ENCODE assay signal across 13 cellular contexts in genomic region chr11:73317373-73317772, GRCh38. TPM values are rescaled to one million over a fixed set of nuclear protein-coding genes. Genes with fewer than 3 reads are reported as not detected.
DNase-seq lines count a peak whose midpoint lies in the region; ATAC-seq and TF ChIP-seq lines count a peak whose summit lies in the region.
"Had no signal": no experiment of that assay in that cellular context is flagged by ENCODE, and none has a peak within 500 bp of the region (broad histone marks: within the 10 kb centered on the region; RNA-seq: fewer than 3 reads in every experiment).

No MANE protein-coding gene starts in this region.

- no peaks in the 10 kb centered on the region for H3K36me3 Mint-ChIP-seq in activated CD4-positive, alpha-beta memory T cell treated with anti-CD3 and anti-CD28 coated beads, Interleukin-2, amount 10 ng/mL, durations not matched to agents 7 days and 5 days (ENCODE audit: low read depth)

- ATAC-seq in HG03354 (IDR thresholded peaks at IDR 0.05; ENCODE audit: poor library complexity, severe bottlenecking, unreplicated experiment) (no peak), GM21737 (IDR thresholded peaks at IDR 0.05; ENCODE audit: unreplicated experiment) (no peak), GM18867 (IDR thresholded peaks at IDR 0.05; ENCODE audit: unreplicated experiment) (no peak)
- ATAC-seq: stimulated activated naive CD8-positive, alpha-beta T cell treated with anti-CD3 and anti-CD28 coated beads, Interleukin-15, amount 100 ng/mL, for 72 hours had no signal

- H3K27ac ChIP-seq in muscle layer of duodenum (ENCODE audit: low read length) (peak overlapping the region; percentile 92), thyroid gland (peak overlapping the region; percentile 79 to 99 (median 97))

- no peaks in the 10 kb centered on the region for H3K36me3 ChIP-seq in muscle layer of duodenum (ENCODE audit: control insufficient read depth in 1 of 2, insufficient read depth in 2 of 2, low read length in 2 of 2)
- no peaks in the 10 kb centered on the region for H3K36me3 ChIP-seq in thyroid gland

- H3K27me3 Mint-ChIP-seq in activated CD4-positive, alpha-beta memory T cell treated with anti-CD3 and anti-CD28 coated beads, Interleukin-2, amount 10 ng/mL, durations not matched to agents 7 days and 5 days = peaks cover 3% of the 10 kb centered on the region
- H3K27me3 Mint-ChIP-seq: stimulated activated naive CD8-positive, alpha-beta T cell treated with anti-CD3 and anti-CD28 coated beads, Interleukin-15, amount 100 ng/mL, for 72 hours had no signal

- intact Hi-C loops in thyroid gland (cut with DNase I) = no loop called here

- no peaks in the 10 kb centered on the region for H3K9me3 ChIP-seq in muscle layer of duodenum (ENCODE audit: control insufficient read depth in 1 of 2, low read length in 2 of 2)
- no peaks in the 10 kb centered on the region for H3K9me3 ChIP-seq in thyroid gland

- H3K27ac Mint-ChIP-seq in activated CD4-positive, alpha-beta memory T cell treated with anti-CD3 and anti-CD28 coated beads, Interleukin-2, amount 10 ng/mL, durations not matched to agents 7 days and 5 days = no peak overlapping the region
- H3K27ac Mint-ChIP-seq: stimulated activated naive CD8-positive, alpha-beta T cell treated with anti-CD3 and anti-CD28 coated beads, Interleukin-15, amount 100 ng/mL, for 72 hours had no signal

- CTCF ChIA-PET in activated CD4-positive, alpha-beta memory T cell treated with anti-CD3 and anti-CD28 coated beads, Interleukin-2, amount 10 ng/mL, durations not matched to agents 7 days and 5 days (lab: Charles Lee) = no interaction called here

- no peaks in the 10 kb centered on the region for H3K9me3 Mint-ChIP-seq in activated CD4-positive, alpha-beta memory T cell treated with anti-CD3 and anti-CD28 coated beads, Interleukin-2, amount 10 ng/mL, durations not matched to agents 7 days and 5 days
- H3K9me3 Mint-ChIP-seq: stimulated activated naive CD8-positive, alpha-beta T cell treated with anti-CD3 and anti-CD28 coated beads, Interleukin-15, amount 100 ng/mL, for 72 hours had no signal

- DNase-seq in NCI-H446 treated with DMSO at 0.1 percent for 48 hours (lab: John Stamatoyannopoulos, UW) = peak; percentile 71
- peak; percentile 36 for DNase-seq in fibroblast of the aortic adventitia (ENCODE audit: low read depth)
- DNase-seq in thyroid gland = peak; percentile 90 to 91
- DNase-seq in activated CD4-positive, alpha-beta memory T cell treated with anti-CD3 and anti-CD28 coated beads, Interleukin-2, amount 10 ng/mL, durations not matched to agents 7 days and 5 days = no peak
- DNase-seq: DMS79 treated with DMSO at 0.1 percent for 48 hours; foreskin melanocyte; NCI-H69; stimulated activated naive CD8-positive, alpha-beta T cell treated with anti-CD3 and anti-CD28 coated beads, Interleukin-15, amount 100 ng/mL, for 72 hours; T-helper 1 cell had no signal

- H3K4me3 ChIP-seq in fibroblast of the aortic adventitia (ENCODE audit: low read depth, low read length) (no peak overlapping the region), muscle layer of duodenum (ENCODE audit: low read depth in 1 of 2, low read length in 2 of 2) (peak overlapping the region in 1 of 2 donors; percentile 23), thyroid gland (replicated peaks in 1 of 3) (no peak overlapping the region)

- peaks cover 9% of the 10 kb centered on the region for H3K4me1 Mint-ChIP-seq in activated CD4-positive, alpha-beta memory T cell treated with anti-CD3 and anti-CD28 coated beads, Interleukin-2, amount 10 ng/mL, durations not matched to agents 7 days and 5 days

- no peak overlapping the region for H3K4me3 Mint-ChIP-seq in activated CD4-positive, alpha-beta memory T cell treated with anti-CD3 and anti-CD28 coated beads, Interleukin-2, amount 10 ng/mL, durations not matched to agents 7 days and 5 days
- H3K4me3 Mint-ChIP-seq: stimulated activated naive CD8-positive, alpha-beta T cell treated with anti-CD3 and anti-CD28 coated beads, Interleukin-15, amount 100 ng/mL, for 72 hours had no signal

- TF ChIP-seq CTCF in fibroblast of the aortic adventitia (IDR thresholded peaks at IDR 0.05; ENCODE audit: insufficient read depth, low read length) (no peak), thyroid gland (IDR thresholded peaks at IDR 0.05) (no peak)

- POLR2A ChIA-PET in activated CD4-positive, alpha-beta memory T cell treated with anti-CD3 and anti-CD28 coated beads, Interleukin-2, amount 10 ng/mL, durations not matched to agents 7 days and 5 days (lab: Charles Lee) = interaction anchor here (0.9 kb wide), 1 partner anchor 10 kb away, joined by 3 read pairs; no protein-coding TSS in a partner anchor

- H3K27me3 ChIP-seq in muscle layer of duodenum (ENCODE audit: low read depth, low read length) = no peaks in the 10 kb centered on the region
- no peaks in the 10 kb centered on the region for H3K27me3 ChIP-seq in thyroid gland

- no peak for TF ChIP-seq POLR2A in thyroid gland (IDR thresholded peaks at IDR 0.05)

- H3K4me1 ChIP-seq in muscle layer of duodenum (ENCODE audit: control insufficient read depth in 1 of 2, insufficient read depth in 2 of 2, low read length in 2 of 2) (peaks cover 41 to 89% of the 10 kb centered on the region in 2 donors), thyroid gland (peaks cover 85 to 100% of the 10 kb centered on the region in 2 donors)

- WGBS in thyroid gland, 2 donors = 40% methylated on average over 1 of the region's 4 CpGs; no CpG with 5 or more reads in 1 of the 2 donors

RNA-seq across cellular contexts. Expression of gene ARHGEF17, which starts 9.3 kb away (rescaled TPM):
- total RNA-seq in fibroblast of the aortic adventitia (ENCODE audit: low replicate concordance) = 30.3 and 70.3 TPM in 2 replicates
- 100 to 1,000 TPM in 1 of 4 donors, 10 to 100 TPM in 3; 54.0 to 125 (median 61.4) TPM for total RNA-seq in thyroid gland
- total RNA-seq in activated CD4-positive, alpha-beta memory T cell treated with anti-CD3 and anti-CD28 coated beads, Interleukin-2, amount 10 ng/mL, durations not matched to agents 7 days and 5 days = under 1 TPM; 0.05 TPM

RNA-seq across cellular contexts. Expression of gene P2RY6, which starts 45.2 kb away (rescaled TPM):
- total RNA-seq in fibroblast of the aortic adventitia (ENCODE audit: low replicate concordance) = 1.2 TPM in 1 of 2 replicates, not detected in the other
- 1 to 10 TPM in 3 of 4 donors, under 1 TPM in 1; 0.93 to 4.0 (median 2.8) TPM for total RNA-seq in thyroid gland
- total RNA-seq in activated CD4-positive, alpha-beta memory T cell treated with anti-CD3 and anti-CD28 coated beads, Interleukin-2, amount 10 ng/mL, durations not matched to agents 7 days and 5 days = not detected

RNA-seq across cellular contexts. Expression of gene RELT, which starts 58.8 kb away (rescaled TPM):
- total RNA-seq in fibroblast of the aortic adventitia (ENCODE audit: low replicate concordance) (0.57 and 4.6 TPM in 2 replicates), thyroid gland (1 to 10 TPM; 1.6 to 3.5 (median 1.9) TPM)
- 10 to 100 TPM; 26.0 to 27.3 TPM for total RNA-seq in activated CD4-positive, alpha-beta memory T cell treated with anti-CD3 and anti-CD28 coated beads, Interleukin-2, amount 10 ng/mL, durations not matched to agents 7 days and 5 days

Comparison
In these comparisons a context has a peak if more than half of its experiments do, and no peak if none do; other contexts are left out.
1. RNA of gene ARHGEF17, which starts 9.3 kb away (total RNA-seq): 54.0 to 125 TPM in thyroid gland and 30.3 to 70.3 TPM in fibroblast of the aortic adventitia; 0.05 TPM in activated CD4-positive, alpha-beta memory T cell treated with anti-CD3 and anti-CD28 coated beads, Interleukin-2, amount 10 ng/mL, durations not matched to agents 7 days and 5 days; every median in the first group is over 10 times any median in the second.